Comparison of ENCODE assay signal across 9 cellular contexts in the genomic region with DNA sequence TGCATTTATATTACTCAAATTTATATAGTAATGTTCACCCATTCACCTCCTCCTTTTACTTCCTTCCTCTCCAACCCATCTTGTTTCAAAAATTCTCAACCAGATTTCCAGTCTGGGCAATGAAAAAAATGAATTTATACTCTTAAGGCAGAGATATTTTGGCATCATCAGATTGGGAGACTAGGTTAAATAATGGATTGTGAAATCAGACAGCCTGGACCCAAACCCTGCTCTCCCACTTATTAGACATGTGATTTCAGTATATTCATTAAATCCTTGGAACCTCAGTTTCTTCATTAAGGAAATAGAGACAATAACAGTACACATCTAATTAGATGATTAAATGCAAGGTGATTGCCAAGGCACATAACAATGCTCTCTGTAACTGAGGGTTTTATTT. TPM values are rescaled to one million over a fixed set of nuclear protein-coding genes. Genes with fewer than 3 reads are reported as not detected.
"Had no signal": no experiment of that assay in that cellular context is flagged by ENCODE, and none has a peak within 500 bp of the region (broad histone marks: within the 10 kb centered on the region; RNA-seq: fewer than 3 reads in every experiment).

No MANE protein-coding gene starts in this region.

- DNase-seq: IMR-90, KBM-7, KG1 had no signal

- H3K9ac ChIP-seq: KMS-11 had no signal

- H3K27ac ChIP-seq: HL-60, KMS-11 had no signal

- FAIRE-seq: HTR-8/SVneo had no signal

- H3K4me2 ChIP-seq: KMS-11 had no signal

- H3K27ac Mint-ChIP-seq: IgD-negative memory B cell had no signal

- H3K4me3 Mint-ChIP-seq: IgD-negative memory B cell had no signal

RNA-seq across cellular contexts. Expression of gene ACSM1, which starts 7.8 kb away (rescaled TPM):
- total RNA-seq: HT-29, HT1080, IMR-90 had no signal
- polyA plus RNA-seq: IgD-negative memory B cell, IMR-90 had no signal
